22 cellular contexts compared by ENCODE assay signal in the genomic region with DNA sequence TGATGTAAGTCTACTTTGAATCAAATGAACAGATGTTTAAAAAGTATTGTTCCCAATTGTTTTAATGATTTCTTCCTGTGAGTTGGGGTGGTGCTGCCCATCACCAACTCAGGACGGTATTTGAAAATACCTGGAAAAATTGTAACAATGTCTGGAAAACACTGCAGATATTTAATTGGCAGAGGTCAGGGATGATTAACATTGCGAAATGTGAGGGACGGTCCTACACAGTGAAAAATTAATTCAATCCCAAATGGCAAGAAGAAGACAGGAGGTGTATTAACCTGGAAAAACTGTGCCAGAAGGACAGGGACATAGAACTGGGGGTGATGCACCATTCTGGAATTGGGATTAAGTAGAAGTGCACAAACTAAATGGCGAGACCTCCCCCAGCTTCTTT. TPM values are rescaled to one million over a fixed set of nuclear protein-coding genes. Genes with fewer than 3 reads are reported as not detected.
A peak's percentile ranks its signal among the peaks of the same experiment; 100 is the strongest.
DNase-seq lines count a peak whose midpoint lies in the region; ATAC-seq, FAIRE-seq and TF ChIP-seq lines count a peak whose summit lies in the region.
"Had no signal": no experiment of that assay in that cellular context is flagged by ENCODE, and none has a peak within 500 bp of the region (broad histone marks: within the 10 kb centered on the region; RNA-seq: fewer than 3 reads in every experiment).

No MANE protein-coding gene starts in this region.

- no peak for TF ChIP-seq EP300 in HepG2 (IDR thresholded peaks at IDR 0.05; ENCODE audit: low read depth in 2 of 2, low read length in 2 of 2)
- no peak for TF ChIP-seq EP300 in HepG2 (CRISPR knock-in tag; IDR thresholded peaks at IDR 0.05; ENCODE audit: borderline replicate concordance)

- no peak overlapping the region for H3K4me3 Mint-ChIP-seq in MCF 10A (ENCODE audit: unreplicated experiment)
- H3K4me3 Mint-ChIP-seq: B cell; CD4-positive, alpha-beta T cell; CD8-positive, alpha-beta T cell had no signal

- no peak for FAIRE-seq in HepG2 (lab: Jason Lieb, UNC)
- FAIRE-seq: A549, D721Med, G401.6, GM12891, GM19239 had no signal

- no peaks in the 10 kb centered on the region for H3K4me1 Mint-ChIP-seq in MCF 10A (ENCODE audit: insufficient read depth, unreplicated experiment)

- BruUV-seq in HepG2 (replicated peaks; lab: Mats Ljungman, UMichigan) (no TSS peak), OCI-LY7 (replicated peaks; lab: Mats Ljungman, UMichigan) (no TSS peak), MCF 10A (replicated peaks; lab: Mats Ljungman, UMichigan) (no TSS peak)

- WGBS in HepG2 (ENCODE audit: low lambda C conversion rate) = 96% methylated on average over 4 of the region's 4 CpGs
- WGBS in right lobe of liver (ENCODE audit: insufficient coverage, low coverage, low lambda C conversion rate, missing lambda C conversion rate) = 56% methylated on average over 4 of the region's 4 CpGs

- ATAC-seq in HepG2 (no peak), right lobe of liver (no peak), left lobe of liver (peak; percentile 13), gastrocnemius medialis (no peak)
- ATAC-seq: A549; CD8-positive, alpha-beta T cell had no signal

- no peak overlapping the region for H3K27ac Mint-ChIP-seq in MCF 10A (ENCODE audit: low read depth, unreplicated experiment)
- H3K27ac Mint-ChIP-seq: B cell; CD4-positive, alpha-beta T cell; CD8-positive, alpha-beta T cell had no signal

- H3K27me3 Mint-ChIP-seq in MCF 10A (ENCODE audit: insufficient read depth, unreplicated experiment) = no peaks in the 10 kb centered on the region
- H3K27me3 Mint-ChIP-seq: B cell; CD4-positive, alpha-beta T cell had no signal

- H3K4me2 ChIP-seq in HepG2 (ENCODE audit: low read depth, low read length) = no peak overlapping the region
- peak overlapping the region; percentile 77 for H3K4me2 ChIP-seq in OCI-LY7 (ENCODE audit: low read length)
- H3K4me2 ChIP-seq: A549; BLaER1 treated with 17β-estradiol and CSF1 and Interleukin-3, amounts not matched to agents 10 nM and 100 nM had no signal

- H3K27ac ChIP-seq in HepG2 (ENCODE audit: extremely low read length, insufficient read depth, low read length) (no peak overlapping the region), right lobe of liver (no peak overlapping the region), OCI-LY7 (ENCODE audit: low read depth, low read length, poor library complexity, severe bottlenecking) (no peak overlapping the region), gastrocnemius medialis (no peak overlapping the region)
- H3K27ac ChIP-seq: 22Rv1; A549; BLaER1 treated with 17β-estradiol and CSF1 and Interleukin-3, amounts not matched to agents 10 nM and 100 nM; C4-2B had no signal

- no peak overlapping the region for H3K4me3 ChIP-seq in HepG2 (replicated peaks in 1 of 3; ENCODE audit: insufficient read depth in 1 of 3, low read depth in 2 of 3, low read length in 3 of 3)
- H3K4me3 ChIP-seq in right lobe of liver = no peak overlapping the region
- no peak overlapping the region for H3K4me3 ChIP-seq in OCI-LY7 (ENCODE audit: low read depth, low read length, poor library complexity, severe bottlenecking)
- no peak overlapping the region for H3K4me3 ChIP-seq in gastrocnemius medialis
- H3K4me3 ChIP-seq: A549; BLaER1 treated with 17β-estradiol and CSF1 and Interleukin-3, amounts not matched to agents 10 nM and 100 nM had no signal

- H3K9me3 ChIP-seq in HepG2 (ENCODE audit: low read length) = peaks cover 2% of the 10 kb centered on the region
- H3K9me3 ChIP-seq in right lobe of liver = no peaks in the 10 kb centered on the region
- peaks cover 26% of the 10 kb centered on the region; the same call in 1 of the 2 replicates for H3K9me3 ChIP-seq in OCI-LY7 (ENCODE audit: low read length)
- no peaks in the 10 kb centered on the region for H3K9me3 ChIP-seq in gastrocnemius medialis
- H3K9me3 ChIP-seq: A549, Caco-2 had no signal

- POLR2A ChIA-PET in HepG2 (lab: Yijun Ruan, JAX) (no interaction called here), OCI-LY7 (lab: Charles Lee) (interaction anchor here (0.6 to 2.9 kb wide), 4 partner anchors 10 to 112 kb away, joined by 3 to 10 read pairs (median 3); a partner anchor contains a TSS), MCF 10A (lab: Yijun Ruan, JAX) (no interaction called here)

- TF ChIP-seq CTCF in HepG2 (CRISPR knock-in tag; IDR thresholded peaks at IDR 0.05) (no peak), right lobe of liver (IDR thresholded peaks at IDR 0.05) (no peak), OCI-LY7 (conservative IDR thresholded peaks at IDR 0.05; ENCODE audit: low read length) (no peak), MCF 10A (IDR thresholded peaks at IDR 0.05; ENCODE audit: unreplicated experiment) (no peak), gastrocnemius medialis (IDR thresholded peaks at IDR 0.05 in 4 of 5, conservative IDR thresholded peaks at IDR 0.05 in 1 of 5) (no peak)

- TF ChIP-seq POLR2A in HepG2 (IDR thresholded peaks at IDR 0.05; ENCODE audit: insufficient read depth in 1 of 2, low read depth in 2 of 2, low read length in 2 of 2) = no peak
- no peak for TF ChIP-seq POLR2A in right lobe of liver (IDR thresholded peaks at IDR 0.05)
- TF ChIP-seq POLR2A in gastrocnemius medialis (IDR thresholded peaks at IDR 0.05) = no peak

- CTCF ChIA-PET in HepG2 (lab: Yijun Ruan, JAX; ENCODE audit: low intra/inter-chr PET ratio, low total read pairs) = no interaction called here
- CTCF ChIA-PET in OCI-LY7 (lab: Charles Lee; ENCODE audit: unreplicated experiment) = no interaction called here
- CTCF ChIA-PET in MCF 10A (lab: Yijun Ruan, JAX) = interaction anchor here (1.1 kb wide), 1 partner anchor 14 kb away, joined by 4 read pairs; no protein-coding TSS in a partner anchor

- H3K36me3 Mint-ChIP-seq in MCF 10A (ENCODE audit: insufficient read depth, unreplicated experiment) = peaks cover 5% of the 10 kb centered on the region

- H3K27me3 ChIP-seq in HepG2 (ENCODE audit: control insufficient read depth in 1 of 2, insufficient read depth in 2 of 2, low read length in 2 of 2) (no peaks in the 10 kb centered on the region), right lobe of liver (no peaks in the 10 kb centered on the region), gastrocnemius medialis (no peaks in the 10 kb centered on the region)
- H3K27me3 ChIP-seq: BLaER1 treated with 17β-estradiol and CSF1 and Interleukin-3, amounts not matched to agents 10 nM and 100 nM had no signal

- H2AFZ ChIP-seq in HepG2 (ENCODE audit: low read length) (no peak overlapping the region), OCI-LY7 (ENCODE audit: low read length) (no peak overlapping the region)

- H3K9ac ChIP-seq in HepG2 (ENCODE audit: insufficient read depth, low read depth, low read length) = no peak overlapping the region
- H3K9ac ChIP-seq: BLaER1 treated with 17β-estradiol and CSF1 and Interleukin-3, amounts not matched to agents 10 nM and 100 nM had no signal

- no peak for DNase-seq in HepG2 (ENCODE audit: low spot score)
- no peak for DNase-seq in right lobe of liver
- DNase-seq in OCI-LY7 (ENCODE audit: low spot score) = no peak
- no peak for DNase-seq in left lobe of liver (ENCODE audit: low spot score)
- DNase-seq in MCF 10A (ENCODE audit: unreplicated experiment) = no peak
- no peak for DNase-seq in gastrocnemius medialis
- DNase-seq: AML-193; Caco-2; Calu3; CD4-positive, alpha-beta T cell; CD8-positive, alpha-beta T cell; DMS79 treated with DMSO at 0.1 percent for 48 hours; GF-D8 had no signal

- no peaks in the 10 kb centered on the region for H3K9me2 ChIP-seq in OCI-LY7 (ENCODE audit: insufficient read depth, low read length)

- no peaks in the 10 kb centered on the region for H4K20me1 ChIP-seq in HepG2 (ENCODE audit: insufficient read depth, low read length)
- no peaks in the 10 kb centered on the region for H4K20me1 ChIP-seq in OCI-LY7 (ENCODE audit: insufficient read depth, low read length)

- no peak for TF ChIP-seq RAD21 in HepG2 (CRISPR knock-in tag; IDR thresholded peaks at IDR 0.05)

- no peaks in the 10 kb centered on the region for H3K9me3 Mint-ChIP-seq in MCF 10A (ENCODE audit: unreplicated experiment)
- H3K9me3 Mint-ChIP-seq: CD8-positive, alpha-beta T cell had no signal

- H3K4me1 ChIP-seq in HepG2 (ENCODE audit: insufficient read depth, low read length) = no peaks in the 10 kb centered on the region
- peaks cover 0 to 4% (median 0%) of the 10 kb centered on the region in 4 donors for H3K4me1 ChIP-seq in right lobe of liver
- H3K4me1 ChIP-seq in OCI-LY7 (ENCODE audit: insufficient read depth, low read length, poor library complexity, severe bottlenecking) = peaks cover 26% of the 10 kb centered on the region
- peaks cover 0 to 10% of the 10 kb centered on the region in 2 donors for H3K4me1 ChIP-seq in gastrocnemius medialis
- H3K4me1 ChIP-seq: A549, Caco-2 had no signal

- H3K79me2 ChIP-seq in HepG2 (ENCODE audit: insufficient read depth, low read length) (peaks cover 15% of the 10 kb centered on the region), OCI-LY7 (ENCODE audit: insufficient read depth, low read depth, low read length) (peaks cover 73% of the 10 kb centered on the region)

- intact Hi-C loops in HepG2 (cut with micrococcal nuclease; ENCODE audit: unreplicated experiment) (no loop called here), right lobe of liver (cut with DNase I) (no loop called here), OCI-LY7 (cut with micrococcal nuclease; ENCODE audit: unreplicated experiment) (no loop called here), MCF 10A (cut with micrococcal nuclease) (no loop called here), gastrocnemius medialis (cut with DNase I; ENCODE audit: low total_unique reads) (no loop called here)

- in situ Hi-C loops in HepG2 (cut with HindIII; ENCODE audit: extremely low pct_ligation_motif_present, low pct_unique_long_range_greater_than_20kb) (no loop called here), gastrocnemius medialis (cut with MboI; ENCODE audit: low sequenced_read_pairs in 4 of 4) (no loop called here)

- no peaks in the 10 kb centered on the region for H3K36me3 ChIP-seq in HepG2 (replicated peaks in 1 of 2; ENCODE audit: control insufficient read depth in 1 of 2, insufficient read depth in 2 of 2, low read length in 2 of 2)
- no peaks in the 10 kb centered on the region for H3K36me3 ChIP-seq in right lobe of liver
- H3K36me3 ChIP-seq in OCI-LY7 (ENCODE audit: insufficient read depth, low read length) = peaks cover 34% of the 10 kb centered on the region
- H3K36me3 ChIP-seq in gastrocnemius medialis = no peaks in the 10 kb centered on the region

RNA-seq across cellular contexts. Expression of a gene that starts 29.6 kb away (rescaled TPM):
- total RNA-seq in HepG2 (2016; rRNA removed; fragmentation: Illumina TruSeq; extraction: Trizol) (26.6 and 29.6 TPM in 2 replicates), right lobe of liver (10 to 100 TPM in 5 of 6 experiments, 1 to 10 TPM in 1; 9.3 to 20.8 (median 15.0) TPM), OCI-LY7 (2022) (42.3 and 51.6 TPM in 2 replicates), left lobe of liver (13.1 TPM), MCF 10A (2022) (33.0 and 40.1 TPM in 2 replicates), gastrocnemius medialis (10 to 100 TPM; 11.5 to 24.2 (median 12.5) TPM)
- 130 and 133 TPM in 2 replicates for total RNA-seq in HepG2 (2016; cell fraction: cytosol; rRNA removed; fragmentation: Illumina TruSeq; extraction: Trizol; ENCODE audit: low read depth)
- 28.0 and 29.0 TPM in 2 replicates for total RNA-seq in HepG2 (2016; cell fraction: insoluble cytoplasmic fraction; rRNA removed; fragmentation: Illumina TruSeq; extraction: Trizol)
- total RNA-seq in HepG2 (2016; cell fraction: membrane; rRNA removed; fragmentation: Illumina TruSeq; extraction: Trizol) = 50.5 and 64.6 TPM in 2 replicates
- 30.0 and 30.8 TPM in 2 replicates for total RNA-seq in HepG2 (2016; cell fraction: nucleus; rRNA removed; fragmentation: Illumina TruSeq; extraction: Trizol)
- 24.8 and 28.7 TPM in 2 replicates for polyA plus RNA-seq in HepG2 (2011; rRNA removed)
- 11.0 and 16.4 TPM in 2 replicates for polyA plus RNA-seq in HepG2 (2011; cell fraction: cytosol; rRNA removed)
- 33.1 and 34.3 TPM in 2 replicates for polyA plus RNA-seq in HepG2 (2011; cell fraction: nucleus; rRNA removed)
- 14.4 and 16.4 TPM in 2 replicates for polyA plus RNA-seq in HepG2 (2012)
- 0.88 and 1.3 TPM in 2 replicates for polyA plus RNA-seq in HepG2 (2016; cell fraction: cytosol; fragmentation: Illumina TruSeq; extraction: Trizol; ENCODE audit: low read depth)
- polyA plus RNA-seq in HepG2 (2016; cell fraction: insoluble cytoplasmic fraction; fragmentation: Illumina TruSeq; extraction: Trizol; ENCODE audit: low read depth) = 17.6 and 18.3 TPM in 2 replicates
- polyA plus RNA-seq in HepG2 (2016; cell fraction: membrane; fragmentation: Illumina TruSeq; extraction: Trizol; ENCODE audit: low read depth) = 5.8 and 6.9 TPM in 2 replicates
- 35.0 and 37.6 TPM in 2 replicates for polyA plus RNA-seq in HepG2 (2016; cell fraction: nucleus; fragmentation: Illumina TruSeq; extraction: Trizol; ENCODE audit: insufficient read depth, low read depth)
- 31.3 and 58.8 TPM in 2 replicates for polyA minus RNA-seq in HepG2 (2011; rRNA and poly(A)+ RNA removed; ENCODE audit: low replicate concordance)
- 24.5 and 30.5 TPM in 2 replicates for polyA minus RNA-seq in HepG2 (2011; cell fraction: cytosol; rRNA and poly(A)+ RNA removed)
- 62.4 and 73.8 TPM in 2 replicates for polyA minus RNA-seq in HepG2 (2011; cell fraction: nucleus; rRNA and poly(A)+ RNA removed)
- 15.4 and 25.3 TPM in 2 replicates for total RNA-seq in OCI-LY7 (2014; rRNA removed; shearing (Covaris generic))

RNA-seq across cellular contexts. Expression of a gene that starts 29.6 kb away (rescaled TPM):
- total RNA-seq in HepG2 (2016; rRNA removed; fragmentation: Illumina TruSeq; extraction: Trizol) = 29.4 and 31.2 TPM in 2 replicates
- 9.3 and 10.7 TPM in 2 replicates for total RNA-seq in HepG2 (2016; cell fraction: cytosol; rRNA removed; fragmentation: Illumina TruSeq; extraction: Trizol; ENCODE audit: low read depth)
- 32.5 and 32.9 TPM in 2 replicates for total RNA-seq in HepG2 (2016; cell fraction: insoluble cytoplasmic fraction; rRNA removed; fragmentation: Illumina TruSeq; extraction: Trizol)
- 16.8 and 17.7 TPM in 2 replicates for total RNA-seq in HepG2 (2016; cell fraction: membrane; rRNA removed; fragmentation: Illumina TruSeq; extraction: Trizol)
- total RNA-seq in HepG2 (2016; cell fraction: nucleus; rRNA removed; fragmentation: Illumina TruSeq; extraction: Trizol) = 34.8 and 48.4 TPM in 2 replicates
- 23.4 and 37.7 TPM in 2 replicates for polyA plus RNA-seq in HepG2 (2011; rRNA removed)
- 9.9 and 15.5 TPM in 2 replicates for polyA plus RNA-seq in HepG2 (2011; cell fraction: cytosol; rRNA removed)
- 33.6 and 34.0 TPM in 2 replicates for polyA plus RNA-seq in HepG2 (2011; cell fraction: nucleus; rRNA removed)
- 14.7 and 18.8 TPM in 2 replicates for polyA plus RNA-seq in HepG2 (2012)
- 1.3 TPM in 2 replicates for polyA plus RNA-seq in HepG2 (2016; cell fraction: cytosol; fragmentation: Illumina TruSeq; extraction: Trizol; ENCODE audit: low read depth)
- 22.8 and 25.0 TPM in 2 replicates for polyA plus RNA-seq in HepG2 (2016; cell fraction: insoluble cytoplasmic fraction; fragmentation: Illumina TruSeq; extraction: Trizol; ENCODE audit: low read depth)
- polyA plus RNA-seq in HepG2 (2016; cell fraction: membrane; fragmentation: Illumina TruSeq; extraction: Trizol; ENCODE audit: low read depth) = 5.0 and 5.4 TPM in 2 replicates
- 45.3 and 51.0 TPM in 2 replicates for polyA plus RNA-seq in HepG2 (2016; cell fraction: nucleus; fragmentation: Illumina TruSeq; extraction: Trizol; ENCODE audit: insufficient read depth, low read depth)
- polyA minus RNA-seq in HepG2 (2011; rRNA and poly(A)+ RNA removed; ENCODE audit: low replicate concordance) = 63.6 and 109 TPM in 2 replicates
- polyA minus RNA-seq in HepG2 (2011; cell fraction: cytosol; rRNA and poly(A)+ RNA removed) = 9.4 and 13.5 TPM in 2 replicates
- polyA minus RNA-seq in HepG2 (2011; cell fraction: nucleus; rRNA and poly(A)+ RNA removed) = 99.1 and 114 TPM in 2 replicates
- total RNA-seq in right lobe of liver = 10 to 100 TPM; 15.9 to 32.3 (median 22.6) TPM
- total RNA-seq in OCI-LY7 (2014; rRNA removed; shearing (Covaris generic)) = 35.7 and 50.0 TPM in 2 replicates
- total RNA-seq in OCI-LY7 (2022) = 44.5 and 44.8 TPM in 2 replicates
- 16.8 TPM for total RNA-seq in left lobe of liver
- total RNA-seq in MCF 10A (2022) = 38.9 and 41.3 TPM in 2 replicates
- 10 to 100 TPM; 28.7 to 47.6 (median 32.5) TPM for total RNA-seq in gastrocnemius medialis
